In genomic region chr9:125261501-125262216, GRCh38 we compare ENCODE assay signal across 8 cellular contexts. TPM values are rescaled to one million over a fixed set of nuclear protein-coding genes. Genes with fewer than 3 reads are reported as not detected.
A peak's percentile ranks its signal among the peaks of the same experiment; 100 is the strongest.
DNase-seq lines count a peak whose midpoint lies in the region; ATAC-seq and TF ChIP-seq lines count a peak whose summit lies in the region.

GAPVD1 (plus strand) TSS chr9:125261826; CDS start chr9:125298922, 37,096 bp downstream.

- H3K9me2 ChIP-seq in GM23248 (ENCODE audit: insufficient read depth): no peaks in the 10 kb centered on the region

- CTCF ChIA-PET in RWPE1 (lab: Yijun Ruan, JAX): interaction anchor here (0.7 to 1.3 kb wide), 5 partner anchors 12 to 1693 kb away, joined by 3 to 5 read pairs (median 3); no protein-coding TSS in a partner anchor

- 1 to 2% methylated on average over 40 to 57 of the region's 66 CpGs for WGBS in GM23248 (ENCODE audit: low coverage in 1 of 2, low lambda C conversion rate in 2 of 2, missing lambda C conversion rate in 2 of 2), 2 experiments

- H3K4me1 Mint-ChIP-seq in activated T-helper 17 cell treated with anti-CD3 and anti-CD28 coated beads, Interleukin-2, amount 50 U/mL, for 72 hours: peaks cover 29% of the 10 kb centered on the region
- peaks cover 35 to 46% of the 10 kb centered on the region in 2 donors for H3K4me1 Mint-ChIP-seq in natural killer cell

- H3K4me3 ChIP-seq in GM23248: peak within 1 kb of the TSS; percentile 88

- intact Hi-C loops in natural killer cell (cut with micrococcal nuclease): loop anchor here (1.0 kb wide), 2 partner anchors 20 to 72 kb away; partner anchors contain the start of genes HSPA5 and PPP6C

- H3K4me2 ChIP-seq in GM23248 (ENCODE audit: unreplicated experiment): peak within 1 kb of the TSS; percentile 96

- H4K20me1 ChIP-seq in GM23248 (ENCODE audit: insufficient read depth): no peaks in the 10 kb centered on the region

- H2AFZ ChIP-seq in GM23248: peak within 1 kb of the TSS; percentile 79

- peak; percentile 98 for ATAC-seq in activated T-helper 17 cell treated with anti-CD3 and anti-CD28 coated beads, Interleukin-2, amount 50 U/mL, for 72 hours (replicated peaks)
- ATAC-seq in natural killer cell: peak; percentile 96 to 99 (median 98)

- H3K27me3 Mint-ChIP-seq in activated T-helper 17 cell treated with anti-CD3 and anti-CD28 coated beads, Interleukin-2, amount 50 U/mL, for 72 hours: no peaks in the 10 kb centered on the region
- no peaks in the 10 kb centered on the region for H3K27me3 Mint-ChIP-seq in natural killer cell (ENCODE audit: low read depth in 2 of 2)

- H3K36me3 Mint-ChIP-seq in activated T-helper 17 cell treated with anti-CD3 and anti-CD28 coated beads, Interleukin-2, amount 50 U/mL, for 72 hours (ENCODE audit: low read depth): peaks cover 40% of the 10 kb centered on the region
- H3K36me3 Mint-ChIP-seq in natural killer cell: no peaks in the 10 kb centered on the region

- peak within 1 kb of the TSS; percentile 96 for H3K4me3 Mint-ChIP-seq in activated T-helper 17 cell treated with anti-CD3 and anti-CD28 coated beads, Interleukin-2, amount 50 U/mL, for 72 hours
- H3K4me3 Mint-ChIP-seq in natural killer cell: peak within 1 kb of the TSS; percentile 100

- H3K9ac ChIP-seq in GM23248: peak within 1 kb of the TSS; percentile 92

- H3K27me3 ChIP-seq in GM23248 (replicated peaks; ENCODE audit: insufficient read depth): no peaks in the 10 kb centered on the region

- POLR2A ChIA-PET in RWPE1 (lab: Yijun Ruan, JAX; ENCODE audit: low non-redundant PET): interaction anchor here (0.6 to 1.0 kb wide), 6 partner anchors 11 to 137 kb away, joined by 3 to 7 read pairs (median 5); partner anchors contain the start of gene HSPA5

- DNase-seq in ELF-1 (ENCODE audit: low read depth, low spot score) (peak; percentile 98), GM23248 (peak; percentile 94), Kasumi-1 (lab: John Stamatoyannopoulos, UW) (peak; percentile 85 to 89), RWPE1 (ENCODE audit: low spot score) (peak; percentile 99), fibroblast of peridontal ligament (ENCODE audit: extremely low read depth) (peak; percentile 80), natural killer cell (peak; percentile 89)
- DNase-seq in stimulated activated naive CD4-positive, alpha-beta T cell treated with Interleukin-2 at 50 U/mL for 16 hours (lab: John Stamatoyannopoulos, UW): peak; percentile 78

- TF ChIP-seq CTCF in RWPE1 (conservative IDR thresholded peaks at IDR 0.05; ENCODE audit: low read depth): peak; percentile 82
- peak; percentile 23 for TF ChIP-seq CTCF in natural killer cell (IDR thresholded peaks at IDR 0.05)

- H3K36me3 ChIP-seq in GM23248 (ENCODE audit: low read depth): no peaks in the 10 kb centered on the region

- H3K79me2 ChIP-seq in GM23248 (ENCODE audit: insufficient read depth): peaks cover 51% of the 10 kb centered on the region

- peak within 1 kb of the TSS; percentile 99 for H3K27ac Mint-ChIP-seq in activated T-helper 17 cell treated with anti-CD3 and anti-CD28 coated beads, Interleukin-2, amount 50 U/mL, for 72 hours
- peak within 1 kb of the TSS; percentile 90 to 97 for H3K27ac Mint-ChIP-seq in natural killer cell

- H3F3A ChIP-seq in GM23248 (ENCODE audit: insufficient read depth): no peaks in the 10 kb centered on the region

- in situ Hi-C loops in GM23248 (cut with MboI): no loop called here

- peak within 1 kb of the TSS; percentile 47 for H3K27ac ChIP-seq in GM23248
- H3K27ac ChIP-seq in RWPE1: peak within 1 kb of the TSS; percentile 75

- no peaks in the 10 kb centered on the region for H3K9me3 ChIP-seq in GM23248 (ENCODE audit: low read depth)

- H3K4me1 ChIP-seq in GM23248 (ENCODE audit: insufficient read depth): peaks cover 4% of the 10 kb centered on the region; the same call in 1 of the 2 replicates

- H3K9me3 Mint-ChIP-seq in activated T-helper 17 cell treated with anti-CD3 and anti-CD28 coated beads, Interleukin-2, amount 50 U/mL, for 72 hours: no peaks in the 10 kb centered on the region
- H3K9me3 Mint-ChIP-seq in natural killer cell: no peaks in the 10 kb centered on the region

RNA-seq across cellular contexts. Expression of gene GAPVD1, which starts in this region (rescaled TPM):
- 33.6 and 36.3 TPM in 2 replicates for total RNA-seq in GM23248 (2014; rRNA removed; shearing (Covaris generic))
- 37.0 and 39.5 TPM in 2 replicates for polyA plus RNA-seq in GM23248 (2016; fragmentation: Nextera tagmentation; extraction: Ambion mirVana)
- total RNA-seq in activated T-helper 17 cell treated with anti-CD3 and anti-CD28 coated beads, Interleukin-2, amount 50 U/mL, for 72 hours: 10 to 100 TPM; 51.4 to 60.2 TPM
- 10 to 100 TPM; 66.1 to 83.2 (median 68.8) TPM for total RNA-seq in natural killer cell

Comparison
In these comparisons a context has a peak if more than half of its experiments do, and no peak if none do; other contexts are left out.
1. Peak in every context shown above with its lines: DNase-seq, ATAC-seq, H3K4me3 ChIP-seq and H3K27ac ChIP-seq.